In genomic region chr13:45269204-45269603, GRCh38 we compare ENCODE assay signal across 1 cellular context.
TF ChIP-seq lines count a peak whose summit lies in the region.

No MANE protein-coding gene starts in this region.

TF ChIP-seq in GM23338, 12 proteins besides CTCF, POLR2A, EP300 and RAD21 (continued from another document):
- TF ChIP-seq, protein P1, sequence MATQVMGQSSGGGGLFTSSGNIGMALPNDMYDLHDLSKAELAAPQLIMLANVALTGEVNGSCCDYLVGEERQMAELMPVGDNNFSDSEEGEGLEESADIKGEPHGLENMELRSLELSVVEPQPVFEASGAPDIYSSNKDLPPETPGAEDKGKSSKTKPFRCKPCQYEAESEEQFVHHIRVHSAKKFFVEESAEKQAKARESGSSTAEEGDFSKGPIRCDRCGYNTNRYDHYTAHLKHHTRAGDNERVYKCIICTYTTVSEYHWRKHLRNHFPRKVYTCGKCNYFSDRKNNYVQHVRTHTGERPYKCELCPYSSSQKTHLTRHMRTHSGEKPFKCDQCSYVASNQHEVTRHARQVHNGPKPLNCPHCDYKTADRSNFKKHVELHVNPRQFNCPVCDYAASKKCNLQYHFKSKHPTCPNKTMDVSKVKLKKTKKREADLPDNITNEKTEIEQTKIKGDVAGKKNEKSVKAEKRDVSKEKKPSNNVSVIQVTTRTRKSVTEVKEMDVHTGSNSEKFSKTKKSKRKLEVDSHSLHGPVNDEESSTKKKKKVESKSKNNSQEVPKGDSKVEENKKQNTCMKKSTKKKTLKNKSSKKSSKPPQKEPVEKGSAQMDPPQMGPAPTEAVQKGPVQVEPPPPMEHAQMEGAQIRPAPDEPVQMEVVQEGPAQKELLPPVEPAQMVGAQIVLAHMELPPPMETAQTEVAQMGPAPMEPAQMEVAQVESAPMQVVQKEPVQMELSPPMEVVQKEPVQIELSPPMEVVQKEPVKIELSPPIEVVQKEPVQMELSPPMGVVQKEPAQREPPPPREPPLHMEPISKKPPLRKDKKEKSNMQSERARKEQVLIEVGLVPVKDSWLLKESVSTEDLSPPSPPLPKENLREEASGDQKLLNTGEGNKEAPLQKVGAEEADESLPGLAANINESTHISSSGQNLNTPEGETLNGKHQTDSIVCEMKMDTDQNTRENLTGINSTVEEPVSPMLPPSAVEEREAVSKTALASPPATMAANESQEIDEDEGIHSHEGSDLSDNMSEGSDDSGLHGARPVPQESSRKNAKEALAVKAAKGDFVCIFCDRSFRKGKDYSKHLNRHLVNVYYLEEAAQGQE (IDR thresholded peaks at IDR 0.05; ENCODE audit: unreplicated experiment), result no peak
- TF ChIP-seq ZNF462 (CRISPR knock-in tag; IDR thresholded peaks at IDR 0.05) (no peak), EZH2phosphoT487 (IDR thresholded peaks at IDR 0.05; ENCODE audit: unreplicated experiment) (no peak), ZNF114 (CRISPR knock-in tag; IDR thresholded peaks at IDR 0.05) (no peak), STAT1 (IDR thresholded peaks at IDR 0.05; ENCODE audit: unreplicated experiment) (no peak), NANOG (IDR thresholded peaks at IDR 0.05; ENCODE audit: borderline replicate concordance) (no peak), CREB1 (CRISPR knock-in tag; IDR thresholded peaks at IDR 0.05; ENCODE audit: low read depth) (no peak), JUNB (IDR thresholded peaks at IDR 0.05; ENCODE audit: unreplicated experiment) (no peak), POLR2AphosphoS5 (IDR thresholded peaks at IDR 0.05; ENCODE audit: low read depth) (no peak), ETS1 (IDR thresholded peaks at IDR 0.05) (no peak), ZNF331 (CRISPR knock-in tag; IDR thresholded peaks at IDR 0.05; ENCODE audit: low read depth) (no peak)
